1 cellular context compared by ENCODE assay signal in genomic region chr1:38326135-38326534, GRCh38.
TF ChIP-seq lines count a peak whose summit lies in the region.

No MANE protein-coding gene starts in this region.

TF ChIP-seq in K562, 482 proteins besides CTCF, POLR2A, EP300 and RAD21 (continued from another document):
- no peak for TF ChIP-seq HDAC3 (IDR thresholded peaks at IDR 0.05; ENCODE audit: borderline replicate concordance, partially characterized antibody)
- TF ChIP-seq ZNF41 (CRISPR knock-in tag; conservative IDR thresholded peaks at IDR 0.05) = no peak
- TF ChIP-seq SIRT6 (IDR thresholded peaks at IDR 0.05; ENCODE audit: low read depth, low read length) = no peak
TF ChIP-seq in K562: peak in this region for 0.
